In the genomic region with DNA sequence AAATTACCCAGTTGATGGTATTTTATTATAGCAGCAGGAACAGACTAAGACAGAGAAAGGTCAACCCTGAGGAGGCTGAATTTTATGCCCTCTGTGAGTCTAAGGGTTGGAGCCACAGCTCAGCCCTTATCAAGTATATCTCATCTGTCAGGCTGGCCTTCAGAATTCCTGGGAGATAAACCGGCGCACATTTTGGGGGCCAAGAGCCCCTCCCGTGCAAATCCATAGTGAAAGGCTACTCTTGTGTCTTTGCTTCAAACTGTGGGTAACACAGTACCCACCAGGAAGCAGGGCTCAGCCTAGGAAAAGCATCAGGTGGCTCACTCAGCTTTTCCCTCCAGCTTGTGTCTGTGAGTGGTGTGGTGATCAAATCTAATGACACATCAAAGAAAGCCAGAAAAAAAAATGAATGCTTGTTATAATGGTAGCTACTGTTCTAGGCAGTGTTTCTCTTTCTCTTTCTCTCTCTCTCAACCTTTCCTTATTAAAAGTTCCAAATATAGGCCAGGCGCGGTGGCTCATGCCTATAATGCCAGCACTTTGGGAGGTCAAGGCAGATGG, we compare ENCODE assay signal across 23 cellular contexts. TPM values are rescaled to one million over a fixed set of nuclear protein-coding genes. Genes with fewer than 3 reads are reported as not detected.
DNase-seq lines count a peak whose midpoint lies in the region; ATAC-seq and TF ChIP-seq lines count a peak whose summit lies in the region.
"Had no signal": no experiment of that assay in that cellular context is flagged by ENCODE, and none has a peak within 500 bp of the region (broad histone marks: within the 10 kb centered on the region; RNA-seq: fewer than 3 reads in every experiment).

No MANE protein-coding gene starts in this region.

- no peak overlapping the region for H3K4me3 Mint-ChIP-seq in stimulated activated naive CD8-positive, alpha-beta T cell treated with anti-CD3 and anti-CD28 coated beads, Interleukin-15, amount 100 ng/mL, for 72 hours
- H3K4me3 Mint-ChIP-seq: CD4-positive, CD25-positive, alpha-beta regulatory T cell; T-cell had no signal

- H3K79me2 ChIP-seq in Loucy (ENCODE audit: insufficient read depth, low read length): no peaks in the 10 kb centered on the region

- ATAC-seq in stimulated activated naive CD8-positive, alpha-beta T cell treated with anti-CD3 and anti-CD28 coated beads, Interleukin-15, Interleukin-2, amounts not matched to agents 100 U/mL and 50 U/mL, for 24 hours: peak; percentile 23
- no peak for ATAC-seq in stimulated activated naive CD8-positive, alpha-beta T cell treated with anti-CD3 and anti-CD28 coated beads, Interleukin-15, amount 100 ng/mL, for 72 hours
- ATAC-seq in upper lobe of right lung (no peak), foreskin keratinocyte (no peak), HG02885 (IDR thresholded peaks at IDR 0.05; ENCODE audit: poor library complexity, unreplicated experiment) (no peak), HG03095 (IDR thresholded peaks at IDR 0.05; ENCODE audit: unreplicated experiment) (no peak)
- ATAC-seq: Right ventricle myocardium inferior, T-cell had no signal

- intact Hi-C loops in upper lobe of right lung (cut with DNase I): no loop called here

- H3K4me2 ChIP-seq in Loucy (ENCODE audit: low read depth, low read length, poor library complexity, severe bottlenecking): no peak overlapping the region
- H3K4me2 ChIP-seq: KMS-11 had no signal

- no peaks in the 10 kb centered on the region for H3K9me3 Mint-ChIP-seq in stimulated activated naive CD8-positive, alpha-beta T cell treated with anti-CD3 and anti-CD28 coated beads, Interleukin-15, amount 100 ng/mL, for 72 hours
- H3K9me3 Mint-ChIP-seq: T-cell had no signal

- peaks cover 8% of the 10 kb centered on the region for H3K27me3 Mint-ChIP-seq in stimulated activated naive CD8-positive, alpha-beta T cell treated with anti-CD3 and anti-CD28 coated beads, Interleukin-15, amount 100 ng/mL, for 72 hours

- no peak overlapping the region for H3K27ac Mint-ChIP-seq in stimulated activated naive CD8-positive, alpha-beta T cell treated with anti-CD3 and anti-CD28 coated beads, Interleukin-15, amount 100 ng/mL, for 72 hours
- H3K27ac Mint-ChIP-seq: CD4-positive, CD25-positive, alpha-beta regulatory T cell; T-cell had no signal

- H3K4me1 ChIP-seq in Loucy (ENCODE audit: insufficient read depth, low read length, poor library complexity, severe bottlenecking): peaks cover 5% of the 10 kb centered on the region
- no peaks in the 10 kb centered on the region for H3K4me1 ChIP-seq in upper lobe of right lung
- H3K4me1 ChIP-seq in foreskin keratinocyte: no peaks in the 10 kb centered on the region
- H3K4me1 ChIP-seq: Peyer's patch had no signal

- H2AFZ ChIP-seq in Loucy (ENCODE audit: low read length): peak overlapping the region; percentile 81

- H3K27ac ChIP-seq in upper lobe of right lung: no peak overlapping the region
- H3K27ac ChIP-seq in foreskin keratinocyte: no peak overlapping the region
- H3K27ac ChIP-seq: HL-60, KMS-11, Peyer's patch, SJSA1 had no signal

- no peaks in the 10 kb centered on the region for H3K9me3 ChIP-seq in Loucy (ENCODE audit: insufficient read depth, low read depth, low read length)
- H3K9me3 ChIP-seq in upper lobe of right lung: no peaks in the 10 kb centered on the region
- H3K9me3 ChIP-seq: Peyer's patch, SJSA1 had no signal

- no peaks in the 10 kb centered on the region for H3K27me3 ChIP-seq in Loucy (ENCODE audit: insufficient read depth, low read length, poor library complexity, severe bottlenecking)
- no peaks in the 10 kb centered on the region for H3K27me3 ChIP-seq in upper lobe of right lung
- no peaks in the 10 kb centered on the region for H3K27me3 ChIP-seq in foreskin keratinocyte
- H3K27me3 ChIP-seq: Peyer's patch, SJSA1 had no signal

- H3K4me1 Mint-ChIP-seq in stimulated activated naive CD8-positive, alpha-beta T cell treated with anti-CD3 and anti-CD28 coated beads, Interleukin-15, amount 100 ng/mL, for 72 hours: peaks cover 5% of the 10 kb centered on the region
- H3K4me1 Mint-ChIP-seq: T-cell had no signal

- no peak for TF ChIP-seq CTCF in Loucy (conservative IDR thresholded peaks at IDR 0.05; ENCODE audit: low read length)
- TF ChIP-seq CTCF in upper lobe of right lung (IDR thresholded peaks at IDR 0.05): no peak
- TF ChIP-seq CTCF in foreskin keratinocyte (conservative IDR thresholded peaks at IDR 0.05): no peak

- H3K4me3 ChIP-seq in Loucy (ENCODE audit: low read length, poor library complexity, severe bottlenecking) (no peak overlapping the region), upper lobe of right lung (no peak overlapping the region)
- H3K4me3 ChIP-seq: Peyer's patch, SJSA1 had no signal

- H3K36me3 ChIP-seq in Loucy (ENCODE audit: insufficient read depth, low read length): no peaks in the 10 kb centered on the region
- H3K36me3 ChIP-seq in upper lobe of right lung: no peaks in the 10 kb centered on the region
- H3K36me3 ChIP-seq: Peyer's patch, SJSA1 had no signal

- H3K9me2 ChIP-seq in Loucy (replicated peaks; ENCODE audit: low read depth, low read length): no peaks in the 10 kb centered on the region

- no peak for DNase-seq in stimulated activated naive CD8-positive, alpha-beta T cell treated with anti-CD3 and anti-CD28 coated beads, Interleukin-15, Interleukin-2, amounts not matched to agents 100 U/mL and 50 U/mL, for 24 hours
- no peak for DNase-seq in stimulated activated naive CD8-positive, alpha-beta T cell treated with anti-CD3 and anti-CD28 coated beads, Interleukin-15, amount 100 ng/mL, for 72 hours
- DNase-seq in SW480 (ENCODE audit: low spot score) (peak; percentile 39), upper lobe of right lung (peak; percentile 1), foreskin keratinocyte (no peak)
- DNase-seq: CD4-positive, CD25-positive, alpha-beta regulatory T cell; COR-L47; DMS79; MV-4-11; NCI-H1694; NCI-H2081 treated with DMSO at 0.1 percent for 48 hours; NCI-H2171 treated with DMSO at 0.1 percent for 48 hours; NCI-H524 treated with DMSO at 0.1 percent for 48 hours; NCI-H82; Peyer's patch; T-cell had no signal

- H3K9ac ChIP-seq in Loucy (ENCODE audit: low read depth, low read length, poor library complexity, severe bottlenecking): no peak overlapping the region
- H3K9ac ChIP-seq: KMS-11 had no signal

- no peaks in the 10 kb centered on the region for H4K20me1 ChIP-seq in Loucy (ENCODE audit: insufficient read depth, low read length, poor library complexity, severe bottlenecking)

- H3F3A ChIP-seq in Loucy (ENCODE audit: low read depth): no peaks in the 10 kb centered on the region

RNA-seq across cellular contexts. Expression of a gene that starts 25.0 kb away (rescaled TPM):
- 34.3 TPM for total RNA-seq in upper lobe of right lung
- 20.5 and 21.1 TPM in 2 replicates for total RNA-seq in foreskin keratinocyte
- polyA plus RNA-seq in foreskin keratinocyte: 1.4 and 1.9 TPM in 2 replicates

Comparison
In these comparisons a context has a peak if more than half of its experiments do, and no peak if none do; other contexts are left out.
1. DNase-seq: peak in SW480 (single experiment) and upper lobe of right lung (single experiment); none in stimulated activated naive CD8-positive, alpha-beta T cell treated with anti-CD3 and anti-CD28 coated beads, Interleukin-15, Interleukin-2, amounts not matched to agents 100 U/mL and 50 U/mL, for 24 hours (single experiment), stimulated activated naive CD8-positive, alpha-beta T cell treated with anti-CD3 and anti-CD28 coated beads, Interleukin-15, amount 100 ng/mL, for 72 hours (0 of 2) and foreskin keratinocyte (0 of 2).